Comparison of ENCODE assay signal across 1 cellular context in genomic region chr6:27133281-27134227, GRCh38.
TF ChIP-seq lines count a peak whose summit lies in the region.

No MANE protein-coding gene starts in this region.

TF ChIP-seq in K562, 482 proteins besides CTCF, POLR2A, EP300 and RAD21 (continued from another document and continues in another):
- TF ChIP-seq ZHX1 (conservative IDR thresholded peaks at IDR 0.05; ENCODE audit: low read length) = no peak
- peak; percentile 33; the same call in 1 of the 2 replicates for TF ChIP-seq KLF6 (CRISPR knock-in tag; IDR thresholded peaks at IDR 0.05; ENCODE audit: borderline replicate concordance)
- TF ChIP-seq ZNF224 (CRISPR knock-in tag; IDR thresholded peaks at IDR 0.05) = peak; percentile 90
- no peak for TF ChIP-seq TFAM (CRISPR knock-in tag; conservative IDR thresholded peaks at IDR 0.05)
- peak; percentile 98 for TF ChIP-seq ZNF511 (CRISPR knock-in tag; IDR thresholded peaks at IDR 0.05)
- TF ChIP-seq HDAC8 (tag; IDR thresholded peaks at IDR 0.05) = no peak
- TF ChIP-seq ZBTB12 (CRISPR knock-in tag; IDR thresholded peaks at IDR 0.05) = peak; percentile 63
- TF ChIP-seq BCLAF1 (IDR thresholded peaks at IDR 0.05; ENCODE audit: borderline replicate concordance in 1 of 2, control insufficient read depth in 1 of 2, low read depth in 2 of 2, low read length in 1 of 2) = peak in 1 of 2 experiments; percentile 98; a peak in 3 of 4 replicates
- TF ChIP-seq PCBP2 (IDR thresholded peaks at IDR 0.05; ENCODE audit: low read depth, low read length, poor library complexity, severe bottlenecking) = peak; percentile 72
- TF ChIP-seq CEBPZ (IDR thresholded peaks at IDR 0.05; ENCODE audit: borderline replicate concordance, low read depth, low read length) = 0 out of 2 replicates have a peak, but pooled peaks have one; percentile 12
- peak; percentile 47; the same call in 1 of the 2 replicates for TF ChIP-seq KLF1 (tag; IDR thresholded peaks at IDR 0.05)
- no peak for TF ChIP-seq MYBL2 (IDR thresholded peaks at IDR 0.05; ENCODE audit: low read depth)
- TF ChIP-seq MYBL2 (CRISPR knock-in tag; IDR thresholded peaks at IDR 0.05; ENCODE audit: borderline replicate concordance) = no peak
- TF ChIP-seq RBBP5 (IDR thresholded peaks at IDR 0.05; ENCODE audit: borderline replicate concordance, insufficient read depth, low read length, poor library complexity, severe bottlenecking) = peak; percentile 61
- peak; percentile 93 for TF ChIP-seq ZNF551 (CRISPR knock-in tag; IDR thresholded peaks at IDR 0.05)
- no peak for TF ChIP-seq ZNF668 (CRISPR knock-in tag; IDR thresholded peaks at IDR 0.05)
- TF ChIP-seq DLX4 (CRISPR knock-in tag; IDR thresholded peaks at IDR 0.05) = peak; percentile 92
- TF ChIP-seq ZNF197 (CRISPR knock-in tag; IDR thresholded peaks at IDR 0.05; ENCODE audit: low read depth) = peak; percentile 12; the same call in 1 of the 2 replicates
- TF ChIP-seq ZBTB49 (CRISPR knock-in tag; IDR thresholded peaks at IDR 0.05; ENCODE audit: borderline replicate concordance) = peak; percentile 92
- peak; percentile 20 for TF ChIP-seq PRDM10 (IDR thresholded peaks at IDR 0.05; ENCODE audit: partially characterized antibody)
- no peak; the same call in 1 of the 2 replicates for TF ChIP-seq ZNF12 (CRISPR knock-in tag; IDR thresholded peaks at IDR 0.05)
- no peak; a peak in 1 of 4 replicates for TF ChIP-seq MNT (conservative IDR thresholded peaks at IDR 0.05)
- no peak for TF ChIP-seq U2AF1 (optimal IDR thresholded peaks at IDR 0.05; ENCODE audit: low read depth, low read length)
- peak; percentile 99 for TF ChIP-seq CHCHD3 (CRISPR knock-in tag; IDR thresholded peaks at IDR 0.05)
- TF ChIP-seq USF1 (CRISPR knock-in tag; IDR thresholded peaks at IDR 0.05) = no peak; the same call in 1 of the 2 replicates
- TF ChIP-seq PHB (CRISPR knock-in tag; IDR thresholded peaks at IDR 0.05) = peak; percentile 99
- TF ChIP-seq CLOCK (CRISPR knock-in tag; IDR thresholded peaks at IDR 0.05; ENCODE audit: borderline replicate concordance) = no peak
